Comparison of ENCODE assay signal across 9 cellular contexts in the genomic region with DNA sequence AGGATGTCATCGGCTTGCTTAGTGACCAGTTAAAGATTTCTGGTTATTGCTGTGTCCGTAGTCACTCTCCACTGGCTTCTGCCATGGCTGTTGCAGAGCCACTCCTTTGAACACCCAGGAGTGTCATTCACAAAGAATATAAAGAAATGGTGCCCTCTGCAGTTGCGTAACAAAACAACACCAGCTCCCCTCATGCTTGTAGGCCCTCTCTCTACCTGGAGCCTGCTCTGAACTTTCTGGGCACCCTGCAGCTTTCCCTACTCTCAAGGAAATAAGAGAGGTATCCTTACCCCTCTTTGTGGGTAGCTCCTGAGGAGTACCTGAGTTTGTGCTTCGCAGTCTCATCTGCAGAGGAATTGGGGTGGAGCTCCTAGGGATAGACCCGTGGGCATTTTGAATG.
DNase-seq lines count a peak whose midpoint lies in the region; ATAC-seq and TF ChIP-seq lines count a peak whose summit lies in the region.
"Had no signal": no experiment of that assay in that cellular context is flagged by ENCODE, and none has a peak within 500 bp of the region (broad histone marks: within the 10 kb centered on the region; RNA-seq: fewer than 3 reads in every experiment).

No MANE protein-coding gene starts in this region.

- ATAC-seq in left colon, result peak; percentile 42
- no peak for ATAC-seq in HG02840 (IDR thresholded peaks at IDR 0.05; ENCODE audit: low FRiP score, unreplicated experiment)
- ATAC-seq in HG02642 (IDR thresholded peaks at IDR 0.05; ENCODE audit: poor library complexity, unreplicated experiment), result no peak

- H3K4me2 ChIP-seq in Karpas-422 (ENCODE audit: low read depth, low read length, poor library complexity, severe bottlenecking), result no peak overlapping the region

- no peak overlapping the region for H3K4me3 ChIP-seq in Karpas-422 (ENCODE audit: low read length)
- H3K4me3 ChIP-seq: thoracic aorta had no signal

- no peaks in the 10 kb centered on the region for H3K36me3 ChIP-seq in Karpas-422 (ENCODE audit: insufficient read depth, low read length)
- H3K36me3 ChIP-seq: thoracic aorta had no signal

- DNase-seq in EL, result peak; percentile 5
- DNase-seq in Karpas-422, result peak; percentile 69
- peak; percentile 46 for DNase-seq in SK-N-DZ (ENCODE audit: low spot score)
- no peak for DNase-seq in left colon
- DNase-seq in GM13977 (ENCODE audit: low spot score), result no peak
- no peak for DNase-seq in HCEC 1CT

- no peaks in the 10 kb centered on the region for H3K9me3 ChIP-seq in Karpas-422 (ENCODE audit: low read length)
- H3K9me3 ChIP-seq: thoracic aorta had no signal

- in situ Hi-C loops in GM13977 (cut with MboI; ENCODE audit: low pct_unique_long_range_greater_than_20kb, low sequenced_read_pairs, unreplicated experiment), result loop anchor here (25.0 kb wide), 3 partner anchors 705 to 1045 kb away; a partner anchor contains a TSS

- intact Hi-C loops in left colon (cut with DNase I, micrococcal nuclease), result no loop called here

- H2AFZ ChIP-seq in Karpas-422 (ENCODE audit: low read length), result no peak overlapping the region

- no peak overlapping the region for H3K9ac ChIP-seq in Karpas-422 (ENCODE audit: low read length)

- H3K9me2 ChIP-seq in Karpas-422 (replicated peaks; ENCODE audit: insufficient read depth, low read length), result no peaks in the 10 kb centered on the region

- no peaks in the 10 kb centered on the region for H4K20me1 ChIP-seq in Karpas-422 (ENCODE audit: insufficient read depth, low read depth, low read length)

- H3K27me3 ChIP-seq in Karpas-422 (ENCODE audit: low read length), result no peaks in the 10 kb centered on the region

- no peak for TF ChIP-seq CTCF in GM13977 (IDR thresholded peaks at IDR 0.05; ENCODE audit: extremely low read depth, insufficient read depth, missing control alignments)

- H3K79me2 ChIP-seq in Karpas-422 (ENCODE audit: low read length), result no peaks in the 10 kb centered on the region

- H3K4me1 ChIP-seq in Karpas-422 (ENCODE audit: low read length), result no peaks in the 10 kb centered on the region

- H3K27ac ChIP-seq in Karpas-422 (ENCODE audit: low read length), result no peak overlapping the region
- H3K27ac ChIP-seq: thoracic aorta had no signal

Comparison
In these comparisons a context has a peak if more than half of its experiments do, and no peak if none do; other contexts are left out.
1. DNase-seq: peak in EL (single experiment), Karpas-422 (single experiment) and SK-N-DZ (single experiment); none in left colon (0 of 2), GM13977 (single experiment) and HCEC 1CT (single experiment).